8 cellular contexts compared by ENCODE assay signal in genomic region chr19:16888629-16889371, GRCh38. TPM values are rescaled to one million over a fixed set of nuclear protein-coding genes. Genes with fewer than 3 reads are reported as not detected.
DNase-seq lines count a peak whose midpoint lies in the region; ATAC-seq and TF ChIP-seq lines count a peak whose summit lies in the region.

TSS of gene F2RL3 (plus strand) at chr19:16888999. CDS start at chr19:16889190, 191 bp downstream.

- H3K9me3 ChIP-seq in right cardiac atrium (ENCODE audit: control insufficient read depth, low read length) (no peaks in the 10 kb centered on the region), uterus (no peaks in the 10 kb centered on the region)

- WGBS in right cardiac atrium: 11% methylated on average over 31 of the region's 31 CpGs

- no peak for TF ChIP-seq POLR2A in uterus (IDR thresholded peaks at IDR 0.05)

- no peaks in the 10 kb centered on the region for H3K9me3 Mint-ChIP-seq in activated naive CD8-positive, alpha-beta T cell treated with anti-CD3 and anti-CD28 coated beads, Interleukin-2, amount 10 ng/mL, durations not matched to agents 7 days and 5 days
- no peaks in the 10 kb centered on the region for H3K9me3 Mint-ChIP-seq in activated naive CD8-positive, alpha-beta T cell treated with anti-CD3 and anti-CD28 coated beads for 36 hours

- H3K36me3 Mint-ChIP-seq in activated naive CD8-positive, alpha-beta T cell treated with anti-CD3 and anti-CD28 coated beads, Interleukin-2, amount 10 ng/mL, durations not matched to agents 7 days and 5 days: no peaks in the 10 kb centered on the region
- H3K36me3 Mint-ChIP-seq in activated naive CD8-positive, alpha-beta T cell treated with anti-CD3 and anti-CD28 coated beads for 36 hours: no peaks in the 10 kb centered on the region

- no peaks in the 10 kb centered on the region for H3K27me3 ChIP-seq in right cardiac atrium (ENCODE audit: control insufficient read depth, insufficient read depth)
- H3K27me3 ChIP-seq in uterus: no peaks in the 10 kb centered on the region

- CTCF ChIA-PET in RWPE1 (lab: Yijun Ruan, JAX): no interaction called here

- H3K4me1 Mint-ChIP-seq in activated naive CD8-positive, alpha-beta T cell treated with anti-CD3 and anti-CD28 coated beads, Interleukin-2, amount 10 ng/mL, durations not matched to agents 7 days and 5 days: peaks cover 21% of the 10 kb centered on the region
- peaks cover 10% of the 10 kb centered on the region for H3K4me1 Mint-ChIP-seq in activated naive CD8-positive, alpha-beta T cell treated with anti-CD3 and anti-CD28 coated beads for 36 hours

- TF ChIP-seq CTCF in RWPE1 (conservative IDR thresholded peaks at IDR 0.05; ENCODE audit: low read depth) (no peak), uterus (IDR thresholded peaks at IDR 0.05) (no peak)

- intact Hi-C loops in right cardiac atrium (cut with DNase I): no loop called here
- intact Hi-C loops in uterus (cut with DNase I; ENCODE audit: low total_unique reads): no loop called here

- H3K36me3 ChIP-seq in uterus: no peaks in the 10 kb centered on the region

- peak; percentile 60 for DNase-seq in activated naive CD8-positive, alpha-beta T cell treated with anti-CD3 and anti-CD28 coated beads, Interleukin-2, amount 10 ng/mL, durations not matched to agents 7 days and 5 days
- DNase-seq in activated naive CD8-positive, alpha-beta T cell treated with anti-CD3 and anti-CD28 coated beads for 36 hours: no peak
- DNase-seq in RWPE1 (ENCODE audit: low spot score) (no peak), right cardiac atrium (peak; percentile 69 to 78 (median 74)), uterus (peak; percentile 70 to 74), GOT3 (lab: John Stamatoyannopoulos, UW) (no peak), superior temporal gyrus (ENCODE audit: extremely low spot score) (no peak), NCI-H146 treated with DMSO at 0.1 percent for 48 hours (lab: John Stamatoyannopoulos, UW; ENCODE audit: unreplicated experiment) (no peak)

- no peak within 1 kb of the TSS for H3K4me3 ChIP-seq in right cardiac atrium (ENCODE audit: low read length)
- peak within 1 kb of the TSS; percentile 7 for H3K4me3 ChIP-seq in uterus

- POLR2A ChIA-PET in activated naive CD8-positive, alpha-beta T cell treated with anti-CD3 and anti-CD28 coated beads, Interleukin-2, amount 10 ng/mL, durations not matched to agents 7 days and 5 days (lab: Charles Lee): no interaction called here
- POLR2A ChIA-PET in RWPE1 (lab: Yijun Ruan, JAX; ENCODE audit: low non-redundant PET): interaction anchor here (0.7 kb wide), 1 partner anchor 98 kb away, joined by 3 read pairs; no protein-coding TSS in a partner anchor

- H3K4me3 Mint-ChIP-seq in activated naive CD8-positive, alpha-beta T cell treated with anti-CD3 and anti-CD28 coated beads, Interleukin-2, amount 10 ng/mL, durations not matched to agents 7 days and 5 days: peak within 1 kb of the TSS; percentile 67
- H3K4me3 Mint-ChIP-seq in activated naive CD8-positive, alpha-beta T cell treated with anti-CD3 and anti-CD28 coated beads for 36 hours: no peak within 1 kb of the TSS

- H3K27ac ChIP-seq in RWPE1: peak within 1 kb of the TSS; percentile 94
- H3K27ac ChIP-seq in right cardiac atrium (ENCODE audit: low read length): peak within 1 kb of the TSS; percentile 13
- peak within 1 kb of the TSS; percentile 57 to 67 for H3K27ac ChIP-seq in uterus

- H3K4me1 ChIP-seq in right cardiac atrium (ENCODE audit: control insufficient read depth, insufficient read depth, low read length): peaks cover 5% of the 10 kb centered on the region
- no peaks in the 10 kb centered on the region for H3K4me1 ChIP-seq in uterus

- H3K27ac Mint-ChIP-seq in activated naive CD8-positive, alpha-beta T cell treated with anti-CD3 and anti-CD28 coated beads, Interleukin-2, amount 10 ng/mL, durations not matched to agents 7 days and 5 days: peak within 1 kb of the TSS; percentile 76
- no peak within 1 kb of the TSS for H3K27ac Mint-ChIP-seq in activated naive CD8-positive, alpha-beta T cell treated with anti-CD3 and anti-CD28 coated beads for 36 hours

- ATAC-seq in activated naive CD8-positive, alpha-beta T cell treated with anti-CD3 and anti-CD28 coated beads, Interleukin-2, amount 10 ng/mL, durations not matched to agents 7 days and 5 days (ENCODE audit: low read depth): peak; percentile 44
- ATAC-seq in right cardiac atrium: peak; percentile 43 to 49

- H3K27me3 Mint-ChIP-seq in activated naive CD8-positive, alpha-beta T cell treated with anti-CD3 and anti-CD28 coated beads, Interleukin-2, amount 10 ng/mL, durations not matched to agents 7 days and 5 days: peaks cover 6% of the 10 kb centered on the region
- H3K27me3 Mint-ChIP-seq in activated naive CD8-positive, alpha-beta T cell treated with anti-CD3 and anti-CD28 coated beads for 36 hours: peaks cover 48% of the 10 kb centered on the region

RNA-seq across cellular contexts. Expression of gene F2RL3, which starts in this region (rescaled TPM):
- total RNA-seq in activated naive CD8-positive, alpha-beta T cell treated with anti-CD3 and anti-CD28 coated beads, Interleukin-2, amount 10 ng/mL, durations not matched to agents 7 days and 5 days: under 1 TPM; 0.14 to 0.17 TPM
- total RNA-seq in activated naive CD8-positive, alpha-beta T cell treated with anti-CD3 and anti-CD28 coated beads for 36 hours: not detected
- total RNA-seq in right cardiac atrium (1 to 10 TPM in 3 of 4 donors, under 1 TPM in 1; 0.91 to 3.6 (median 1.1) TPM), uterus (10 to 100 TPM in 1 of 4 donors, 1 to 10 TPM in 2, under 1 TPM in 1; 0.07 to 20.0 (median 6.3) TPM)
- polyA plus RNA-seq in right cardiac atrium: 3.0 TPM

Comparison
In these comparisons a context has a peak if more than half of its experiments do, and no peak if none do; other contexts are left out.
1. Peak in DNase-seq and ATAC-seq in activated naive CD8-positive, alpha-beta T cell treated with anti-CD3 and anti-CD28 coated beads, Interleukin-2, amount 10 ng/mL, durations not matched to agents 7 days and 5 days; RNA of the gene not detected or under 1 TPM.
2. DNase-seq: peak in right cardiac atrium (3 of 3) and uterus (2 of 2); none in activated naive CD8-positive, alpha-beta T cell treated with anti-CD3 and anti-CD28 coated beads for 36 hours (single experiment), RWPE1 (single experiment), GOT3 (single experiment), superior temporal gyrus (single experiment) and NCI-H146 treated with DMSO at 0.1 percent for 48 hours (single experiment).
3. H3K27ac ChIP-seq: peak in every context shown above with its lines; median percentile 94 in RWPE1; 62 in uterus; 13 in right cardiac atrium.